29 cellular contexts compared by ENCODE assay signal in the genomic region with DNA sequence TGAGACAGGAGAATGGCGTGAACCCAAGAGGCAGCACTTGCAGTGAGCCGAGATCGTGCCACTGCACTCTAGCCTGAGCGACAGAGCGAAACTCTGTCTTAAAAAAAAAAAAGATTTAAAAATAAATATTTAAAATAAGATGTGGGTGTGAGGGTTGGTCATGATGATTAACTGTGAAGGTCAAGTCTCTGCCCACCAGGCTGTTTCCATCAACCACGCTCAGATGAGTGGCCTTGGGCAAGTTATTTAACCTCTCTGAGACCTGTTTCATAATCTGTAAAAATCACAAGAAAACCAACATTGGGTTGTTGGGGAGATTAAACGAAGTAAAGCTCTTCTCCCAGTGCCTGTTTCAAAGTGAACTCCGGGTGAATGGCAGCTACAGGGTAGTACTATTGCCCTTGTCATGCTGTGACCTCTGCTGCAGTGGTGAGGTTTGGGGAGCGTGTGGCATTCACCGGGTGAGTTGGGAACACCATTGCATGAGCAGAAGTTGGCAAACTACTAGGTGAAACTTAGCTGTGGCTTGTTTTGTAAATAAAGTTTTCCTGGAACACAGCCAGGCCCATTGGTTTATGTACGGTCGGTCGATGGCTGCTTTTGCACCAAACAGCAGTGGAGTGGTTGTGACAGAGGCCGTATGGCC.
DNase-seq lines count a peak whose midpoint lies in the region; FAIRE-seq and TF ChIP-seq lines count a peak whose summit lies in the region.
"Had no signal": no experiment of that assay in that cellular context is flagged by ENCODE, and none has a peak within 500 bp of the region (broad histone marks: within the 10 kb centered on the region; RNA-seq: fewer than 3 reads in every experiment).

No MANE protein-coding gene starts in this region.

- 92% methylated on average over 14 of the region's 14 CpGs; no CpG with 5 or more reads in 1 of the 2 experiments for WGBS in H1 (ENCODE audit: extremely low coverage in 1 of 2, insufficient coverage in 1 of 2, insufficient read length in 1 of 2, insufficient replicate concordance in 2 of 2, low coverage in 1 of 2, low lambda C conversion rate in 2 of 2, missing lambda C conversion rate in 1 of 2), 2 experiments
- no CpG with 5 or more reads among the region's 14 CpGs for WGBS in mesendoderm (ENCODE audit: extremely low coverage, insufficient coverage, low lambda C conversion rate)

- CTCF ChIA-PET in H1 (lab: Charles Lee; ENCODE audit: partially characterized antibody): interaction anchor here (0.6 to 0.7 kb wide), 2 partner anchors 26 to 344 kb away, joined by 3 read pairs; no protein-coding TSS in a partner anchor

- H3K27me3 ChIP-seq in H1 (replicated peaks in 1 of 4; ENCODE audit: control insufficient read depth in 3 of 4, extremely low read depth in 1 of 4, insufficient read depth in 3 of 4, low read length in 3 of 4): 0 out of 7 replicates have a peak, but pooled peaks cover 0 to 2% (median 0%) of the 10 kb centered on the region in 4 experiments
- no peaks in the 10 kb centered on the region for H3K27me3 ChIP-seq in mesendoderm (ENCODE audit: insufficient read depth, low read length, poor library complexity)
- H3K27me3 ChIP-seq: cardiac muscle cell, ovary, right atrium auricular region had no signal

- H3K4me3 ChIP-seq in H1 (ENCODE audit: extremely low read depth in 1 of 4, insufficient read depth in 2 of 4, low read depth in 3 of 4, low read length in 4 of 4) (no peak overlapping the region), mesendoderm (ENCODE audit: low read length) (no peak overlapping the region)
- H3K4me3 ChIP-seq: cardiac muscle cell, HAP-1, ovary, right atrium auricular region, tibial artery had no signal

- peak; percentile 57 for FAIRE-seq in H1 (lab: Jason Lieb, UNC)
- FAIRE-seq: endothelial cell of umbilical vein, GM18507 had no signal

- H2AK5ac ChIP-seq in H1 (ENCODE audit: low read depth, low read length): no peak overlapping the region
- H2AK5ac ChIP-seq in mesendoderm (ENCODE audit: low read length): no peak overlapping the region

- peak overlapping the region; percentile 0 for H2BK120ac ChIP-seq in H1 (replicated peaks; ENCODE audit: low read depth, low read length)
- H2BK120ac ChIP-seq in mesendoderm (ENCODE audit: low read depth, low read length): no peak overlapping the region

- H3K79me2 ChIP-seq in H1 (ENCODE audit: control insufficient read depth in 1 of 2, insufficient read depth in 2 of 2, low read length in 2 of 2): no peaks in the 10 kb centered on the region
- H3K79me2 ChIP-seq in mesendoderm (ENCODE audit: control insufficient read depth, insufficient read depth, low read length): no peaks in the 10 kb centered on the region

- H2BK5ac ChIP-seq in H1 (ENCODE audit: low read depth, low read length): 0 out of 2 replicates have a peak overlapping the region, but pooled peaks have one; percentile 2
- H2BK5ac ChIP-seq in mesendoderm (ENCODE audit: low read length): no peak overlapping the region

- H3K27ac ChIP-seq in H1 (ENCODE audit: low read depth, low read length) (no peak overlapping the region), mesendoderm (ENCODE audit: low read depth, low read length) (no peak overlapping the region)
- H3K27ac ChIP-seq: 22Rv1, cardiac muscle cell, ovary, right atrium auricular region, tibial artery, WERI-Rb-1 had no signal

- H3K23ac ChIP-seq in H1 (ENCODE audit: insufficient read length): no peak overlapping the region
- no peak overlapping the region for H3K23ac ChIP-seq in mesendoderm (ENCODE audit: low read length)

- no peak overlapping the region for H4K91ac ChIP-seq in H1 (replicated peaks; ENCODE audit: insufficient read length, low read length)

- TF ChIP-seq EP300 in H1 (IDR thresholded peaks at IDR 0.05; ENCODE audit: borderline replicate concordance in 1 of 2, low read depth in 2 of 2, low read length in 2 of 2): no peak

- peak overlapping the region; percentile 62; the same call in 1 of the 2 replicates for H2BK12ac ChIP-seq in H1 (ENCODE audit: low read depth, low read length)

- H3K9me3 ChIP-seq in H1 (ENCODE audit: insufficient read depth in 2 of 2, low read depth in 1 of 2, low read length in 1 of 2): no peaks in the 10 kb centered on the region; a peak in 2 of 4 replicates
- H3K9me3 ChIP-seq: HAP-1, ovary, right atrium auricular region, tibial artery had no signal

- H4K5ac ChIP-seq in H1 (ENCODE audit: insufficient read length, low read depth, low read length) (no peak overlapping the region), mesendoderm (ENCODE audit: low read length) (no peak overlapping the region)

- H4K20me1 ChIP-seq in H1 (replicated peaks in 1 of 2; ENCODE audit: control insufficient read depth in 1 of 2, insufficient read depth in 2 of 2, low read length in 2 of 2): no peaks in the 10 kb centered on the region

- peak; percentile 27 for DNase-seq in NCI-H2107 treated with DMSO at 0.1 percent for 48 hours (lab: John Stamatoyannopoulos, UW; ENCODE audit: unreplicated experiment)
- no peak for DNase-seq in NCI-H2107 (lab: John Stamatoyannopoulos, UW)
- DNase-seq in H1 (ENCODE audit: low read depth in 1 of 2, low spot score in 2 of 2): peak in 1 of 2 experiments; percentile 49
- no peak for DNase-seq in mesendoderm
- peak; percentile 39 for DNase-seq in ureter (ENCODE audit: low spot score)
- no peak for DNase-seq in DMS114 treated with DMSO at 0.1 percent for 48 hours (lab: John Stamatoyannopoulos, UW; ENCODE audit: unreplicated experiment)
- no peak for DNase-seq in NCI-H146 (lab: John Stamatoyannopoulos, UW)
- DNase-seq in glomerular visceral epithelial cell (ENCODE audit: extremely low spot score): no peak
- DNase-seq: activated CD4-positive, alpha-beta T cell treated with anti-CD3 and anti-CD28 coated beads, Interleukin-2, amount 10 ng/mL, durations not matched to agents 7 days and 5 days; anterior cingulate cortex; CD4-positive, alpha-beta T cell; GF-D8; naive thymus-derived CD4-positive, alpha-beta T cell; NCI-H1048; NCI-H187 treated with DMSO at 0.1 percent for 48 hours; NCI-H226; NCI-H774; ovary; Right ventricle myocardium superior; stimulated activated CD4-positive, alpha-beta T cell treated with anti-CD3 and anti-CD28 coated beads, Interleukin-4, amount 100 ng/mL, for 24 hours; stimulated activated naive CD8-positive, alpha-beta T cell treated with anti-CD3 and anti-CD28 coated beads, Interleukin-15, Interleukin-2, amounts not matched to agents 100 U/mL and 50 U/mL, for 24 hours; tibial artery had no signal

- POLR2A ChIA-PET in H1 (lab: Charles Lee; ENCODE audit: partially characterized antibody): interaction anchor here (0.7 kb wide), 1 partner anchor 11 kb away, joined by 3 read pairs; no protein-coding TSS in a partner anchor

- H3K9ac ChIP-seq in H1 (replicated peaks in 1 of 4; ENCODE audit: extremely low read depth in 1 of 4, low read depth in 3 of 4, low read length in 3 of 4): no peak overlapping the region
- H3K9ac ChIP-seq in mesendoderm (ENCODE audit: low read length): no peak overlapping the region

- H2BK15ac ChIP-seq in H1 (ENCODE audit: low read length) (no peak overlapping the region), mesendoderm (replicated peaks; ENCODE audit: low read depth) (no peak overlapping the region)

- H3K36me3 ChIP-seq in H1 (ENCODE audit: control insufficient read depth in 2 of 4, insufficient read depth in 4 of 4, low read length in 3 of 4): no peaks in the 10 kb centered on the region
- H3K36me3 ChIP-seq in mesendoderm (ENCODE audit: control insufficient read depth, insufficient read depth, low read length): no peaks in the 10 kb centered on the region
- H3K36me3 ChIP-seq: cardiac muscle cell, HAP-1, ovary, right atrium auricular region, tibial artery, WERI-Rb-1 had no signal

- no peak for TF ChIP-seq POLR2A in H1 (IDR thresholded peaks at IDR 0.05; ENCODE audit: control extremely low read depth in 1 of 2, low read depth in 2 of 2, low read length in 2 of 2)

- H3K23me2 ChIP-seq in H1 (ENCODE audit: low read depth, low read length): no peaks in the 10 kb centered on the region

- H4K8ac ChIP-seq in H1 (ENCODE audit: extremely low read depth, insufficient read depth, low read length) (0 out of 2 replicates have a peak overlapping the region, but pooled peaks have one; percentile 23), mesendoderm (ENCODE audit: low read depth, low read length) (no peak overlapping the region)

- TF ChIP-seq RAD21 in H1 (IDR thresholded peaks at IDR 0.05 in 1 of 2, conservative IDR thresholded peaks at IDR 0.05 in 1 of 2; ENCODE audit: low read depth in 2 of 2, low read length in 2 of 2): no peak

- peak overlapping the region; percentile 51; the same call in 1 of the 2 replicates for H2BK20ac ChIP-seq in H1 (ENCODE audit: low read length)

- no peak overlapping the region for H3K4ac ChIP-seq in H1 (replicated peaks; ENCODE audit: insufficient read length, low read depth, low read length)
- no peak overlapping the region for H3K4ac ChIP-seq in mesendoderm (ENCODE audit: low read depth, low read length)

- H3K14ac ChIP-seq in H1 (ENCODE audit: insufficient read length): no peak overlapping the region

- H3K18ac ChIP-seq in H1 (ENCODE audit: extremely low read depth, low read length) (no peak overlapping the region; the same call in 1 of the 2 replicates), mesendoderm (ENCODE audit: low read length) (no peak overlapping the region)

- H2AFZ ChIP-seq in H1 (ENCODE audit: low read length): peak overlapping the region; percentile 65

- no peak for TF ChIP-seq CTCF in H1 (IDR thresholded peaks at IDR 0.05; ENCODE audit: control extremely low read depth in 1 of 3, insufficient read depth in 1 of 3, low read depth in 1 of 3, low read length in 3 of 3)

- H3K4me1 ChIP-seq in H1 (replicated peaks in 1 of 4; ENCODE audit: control insufficient read depth in 3 of 4, insufficient read depth in 4 of 4, low read length in 3 of 4) (peaks cover 0 to 5% (median 0%) of the 10 kb centered on the region in 4 experiments; a peak in 4 of 7 replicates), mesendoderm (ENCODE audit: control insufficient read depth, low read depth, low read length) (peaks cover 2% of the 10 kb centered on the region)
- H3K4me1 ChIP-seq: HAP-1, right atrium auricular region, tibial artery had no signal

- H3K56ac ChIP-seq in H1 (replicated peaks; ENCODE audit: insufficient read length, low read depth, low read length) (no peak overlapping the region), mesendoderm (ENCODE audit: low read length) (peak overlapping the region; percentile 22)

- 0 out of 4 replicates have a peak overlapping the region, but pooled peaks of 1 of the 2 experiments have one; percentile 7 for H3K4me2 ChIP-seq in H1 (ENCODE audit: insufficient read depth in 1 of 2, low read depth in 2 of 2, low read length in 2 of 2)
- no peak overlapping the region for H3K4me2 ChIP-seq in mesendoderm (ENCODE audit: low read length)

- H3K79me1 ChIP-seq in H1 (ENCODE audit: low read depth, low read length) (no peaks in the 10 kb centered on the region), mesendoderm (ENCODE audit: low read length) (no peaks in the 10 kb centered on the region)

TF ChIP-seq in H1, 55 proteins besides CTCF, POLR2A, EP300 and RAD21 (continues in another document):
- no peak for TF ChIP-seq KDM1A (IDR thresholded peaks at IDR 0.05; ENCODE audit: borderline replicate concordance, low read length)
- TF ChIP-seq SUZ12 (IDR thresholded peaks at IDR 0.05; ENCODE audit: low read length): no peak
- TF ChIP-seq CBX8 (IDR thresholded peaks at IDR 0.05; ENCODE audit: borderline replicate concordance, low read depth, low read length): no peak
- TF ChIP-seq POU5F1 (IDR thresholded peaks at IDR 0.05; ENCODE audit: low read depth, low read length): no peak

Comparison
In these comparisons a context has a peak if more than half of its experiments do, and no peak if none do; other contexts are left out.
1. DNase-seq: peak in NCI-H2107 treated with DMSO at 0.1 percent for 48 hours (single experiment) and ureter (single experiment); none in NCI-H2107 (single experiment), mesendoderm (single experiment), DMS114 treated with DMSO at 0.1 percent for 48 hours (single experiment), NCI-H146 (single experiment) and glomerular visceral epithelial cell (single experiment).